In the genomic region with DNA sequence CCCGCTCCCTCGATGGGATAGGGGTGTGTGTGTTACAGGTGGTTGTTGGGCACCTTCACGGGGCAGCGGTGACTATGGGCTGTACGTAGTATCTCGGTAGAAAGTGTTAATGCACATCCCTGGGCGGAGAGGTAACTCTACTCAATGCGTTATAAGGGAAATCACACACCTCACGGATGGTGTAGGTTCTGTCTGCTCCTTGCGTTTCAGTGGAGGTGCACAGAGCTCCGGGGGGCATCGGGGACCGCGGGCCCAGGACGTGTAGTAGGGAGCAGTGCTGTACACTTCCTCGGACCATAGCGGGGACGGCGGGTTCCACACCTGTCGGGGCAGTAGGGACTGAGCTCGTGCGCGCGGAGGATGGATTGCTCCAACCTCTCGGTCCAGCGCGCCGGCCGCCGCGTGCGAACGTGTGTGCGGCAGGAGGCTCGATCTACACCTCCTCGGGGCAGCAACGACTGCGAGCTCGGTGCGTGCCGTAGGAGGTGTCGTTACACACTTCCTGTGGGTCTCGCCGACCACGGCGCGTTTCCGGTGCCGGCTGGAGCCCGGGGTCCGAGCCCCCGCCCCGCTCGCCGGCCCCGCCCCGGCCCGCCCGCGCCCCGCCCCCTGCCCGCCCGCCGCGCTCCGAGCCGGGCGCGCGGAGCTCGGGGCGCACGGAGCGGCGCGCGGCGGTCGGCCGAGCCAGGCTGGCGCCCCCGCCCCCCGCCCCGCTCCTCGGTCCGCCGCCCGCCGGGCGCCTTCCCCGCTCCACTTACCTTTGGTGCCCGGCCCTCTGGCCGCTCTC, we compare ENCODE assay signal across 8 cellular contexts. TPM values are rescaled to one million over a fixed set of nuclear protein-coding genes. Genes with fewer than 3 reads are reported as not detected.
DNase-seq lines count a peak whose midpoint lies in the region; ATAC-seq and TF ChIP-seq lines count a peak whose summit lies in the region.

A gene with protein sequence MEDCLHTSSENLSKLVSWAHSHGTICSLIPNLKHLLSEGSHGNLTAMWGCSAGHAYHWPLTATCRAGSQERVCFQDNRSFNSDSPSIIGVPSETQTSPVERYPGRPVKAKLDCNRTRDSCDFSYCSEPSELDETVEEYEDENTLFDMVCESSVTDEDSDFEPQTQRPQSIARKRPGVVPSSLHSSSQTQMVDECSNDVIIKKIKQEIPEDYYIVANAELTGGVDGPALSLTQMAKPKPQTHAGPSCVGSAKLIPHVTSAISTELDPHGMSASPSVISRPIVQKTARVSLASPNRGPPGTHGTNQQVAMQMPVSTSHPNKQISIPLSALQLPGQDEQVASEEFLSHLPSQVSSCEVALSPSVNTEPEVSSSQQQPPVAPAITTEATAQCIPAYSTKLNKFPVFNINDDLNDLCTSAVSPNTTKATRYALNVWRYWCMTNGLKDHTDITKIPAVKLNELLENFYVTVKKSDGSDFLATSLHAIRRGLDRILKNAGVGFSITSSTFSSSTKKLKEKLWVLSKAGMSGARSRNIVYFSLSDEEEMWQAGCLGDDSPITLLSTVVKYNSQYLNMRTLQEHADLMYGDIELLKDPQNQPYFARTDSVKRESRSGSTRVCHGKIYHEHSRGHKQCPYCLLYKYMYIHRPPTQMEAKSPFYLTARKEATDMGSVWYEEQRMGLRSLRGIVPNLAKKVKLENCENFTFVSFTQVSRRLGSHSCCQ (plus strand): TSS at position 607 of the 787 bp plus-strand sequence. CDS start 87,254 bp downstream, outside the sequence.

- H3K4me3 ChIP-seq in BLaER1 treated with 17β-estradiol and CSF1 and Interleukin-3, amounts not matched to agents 10 nM and 100 nM, result peak within 1 kb of the TSS; percentile 78 to 98 (median 96)
- H3K4me3 ChIP-seq in ectodermal cell (ENCODE audit: insufficient read depth, low read depth, low read length), result peak within 1 kb of the TSS; percentile 94

- H3K27me3 ChIP-seq in BLaER1 treated with 17β-estradiol and CSF1 and Interleukin-3, amounts not matched to agents 10 nM and 100 nM, result no peaks in the 10 kb centered on the region
- no peaks in the 10 kb centered on the region for H3K27me3 ChIP-seq in ectodermal cell (ENCODE audit: control insufficient read depth, insufficient read depth, low read length, poor library complexity, severe bottlenecking)

- H3K9me3 ChIP-seq in BLaER1 treated with 17β-estradiol and CSF1 and Interleukin-3, amounts not matched to agents 10 nM and 100 nM (replicated peaks in 1 of 11), result no peaks in the 10 kb centered on the region
- no peaks in the 10 kb centered on the region for H3K9me3 ChIP-seq in ectodermal cell (ENCODE audit: control insufficient read depth, low read length)

- peak within 1 kb of the TSS; percentile 39 to 96 (median 90); a peak in 21 of 22 replicates for H3K27ac ChIP-seq in BLaER1 treated with 17β-estradiol and CSF1 and Interleukin-3, amounts not matched to agents 10 nM and 100 nM
- H3K27ac ChIP-seq in ectodermal cell (ENCODE audit: insufficient read depth, low read depth, low read length, poor library complexity, severe bottlenecking), result peak within 1 kb of the TSS; percentile 95

- peak; percentile 87 for DNase-seq in NCI-H510A (lab: John Stamatoyannopoulos, UW)
- DNase-seq in activated CD4-positive, alpha-beta T cell treated with anti-CD3 and anti-CD28 coated beads, Interleukin-2, amount 50 U/mL, for 48 hours, result peak; percentile 88 to 89
- DNase-seq in lung microvascular endothelial cell (ENCODE audit: low read depth in 2 of 2), result peak; percentile 39 to 65
- peak; percentile 75 to 83 (median 80) for DNase-seq in stimulated activated CD4-positive, alpha-beta T cell treated with anti-CD3 and anti-CD28 coated beads, TNF-alpha, amount 100 ng/mL, for 48 hours (ENCODE audit: low read depth in 3 of 3)

- TF ChIP-seq POLR2A in GM19193 (IDR thresholded peaks at IDR 0.05; ENCODE audit: extremely low read depth, insufficient read depth, insufficient read length), result peak; percentile 95

- peaks cover 0 to 13% (median 5%) of the 10 kb centered on the region in 11 experiments; a peak in 7 of 22 replicates for H3K36me3 ChIP-seq in BLaER1 treated with 17β-estradiol and CSF1 and Interleukin-3, amounts not matched to agents 10 nM and 100 nM
- no peaks in the 10 kb centered on the region for H3K36me3 ChIP-seq in ectodermal cell (ENCODE audit: control insufficient read depth, insufficient read depth, low read length)

- peak within 1 kb of the TSS; percentile 87 to 95 (median 92) for H3K9ac ChIP-seq in BLaER1 treated with 17β-estradiol and CSF1 and Interleukin-3, amounts not matched to agents 10 nM and 100 nM

- H3K4me2 ChIP-seq in BLaER1 treated with 17β-estradiol and CSF1 and Interleukin-3, amounts not matched to agents 10 nM and 100 nM, result peak within 1 kb of the TSS; percentile 86 to 97 (median 94)

- ATAC-seq in HG03432 (IDR thresholded peaks at IDR 0.05; ENCODE audit: unreplicated experiment), result peak; percentile 95

- peaks cover 21 to 39% (median 34%) of the 10 kb centered on the region in 10 experiments for H3K4me1 ChIP-seq in BLaER1 treated with 17β-estradiol and CSF1 and Interleukin-3, amounts not matched to agents 10 nM and 100 nM
- peaks cover 13% of the 10 kb centered on the region for H3K4me1 ChIP-seq in ectodermal cell (ENCODE audit: control insufficient read depth, insufficient read depth, low read length)

- 1% methylated on average over 93 of the region's 93 CpGs for whole genome bisulfite sequencing in ectodermal cell, 2 experiments

- peaks cover 0 to 36% (median 24%) of the 10 kb centered on the region in 11 experiments; a peak in 13 of 22 replicates for H4K20me1 ChIP-seq in BLaER1 treated with 17β-estradiol and CSF1 and Interleukin-3, amounts not matched to agents 10 nM and 100 nM

RNA-seq across cellular contexts. Expression of the gene that starts here (rescaled TPM):
- polyA plus RNA-seq in ectodermal cell (2013, experiment 1 of 4), result 37.7 TPM
- polyA plus RNA-seq in ectodermal cell (2013, experiment 2 of 4), result 40.1 TPM
- 35.9 TPM for polyA plus RNA-seq in ectodermal cell (2013, experiment 3 of 4)
- 46.0 TPM for polyA plus RNA-seq in ectodermal cell (2013, experiment 4 of 4)
- total RNA-seq in lung microvascular endothelial cell, result 0.65 and 1.6 TPM in 2 replicates

Comparison
In these comparisons a context has a peak if more than half of its experiments do, and no peak if none do; other contexts are left out.
1. Peak in every context shown above with its lines: DNase-seq, ATAC-seq, H3K4me3 ChIP-seq and H3K27ac ChIP-seq.